Comparison of ENCODE assay signal across 12 cellular contexts in the genomic region with DNA sequence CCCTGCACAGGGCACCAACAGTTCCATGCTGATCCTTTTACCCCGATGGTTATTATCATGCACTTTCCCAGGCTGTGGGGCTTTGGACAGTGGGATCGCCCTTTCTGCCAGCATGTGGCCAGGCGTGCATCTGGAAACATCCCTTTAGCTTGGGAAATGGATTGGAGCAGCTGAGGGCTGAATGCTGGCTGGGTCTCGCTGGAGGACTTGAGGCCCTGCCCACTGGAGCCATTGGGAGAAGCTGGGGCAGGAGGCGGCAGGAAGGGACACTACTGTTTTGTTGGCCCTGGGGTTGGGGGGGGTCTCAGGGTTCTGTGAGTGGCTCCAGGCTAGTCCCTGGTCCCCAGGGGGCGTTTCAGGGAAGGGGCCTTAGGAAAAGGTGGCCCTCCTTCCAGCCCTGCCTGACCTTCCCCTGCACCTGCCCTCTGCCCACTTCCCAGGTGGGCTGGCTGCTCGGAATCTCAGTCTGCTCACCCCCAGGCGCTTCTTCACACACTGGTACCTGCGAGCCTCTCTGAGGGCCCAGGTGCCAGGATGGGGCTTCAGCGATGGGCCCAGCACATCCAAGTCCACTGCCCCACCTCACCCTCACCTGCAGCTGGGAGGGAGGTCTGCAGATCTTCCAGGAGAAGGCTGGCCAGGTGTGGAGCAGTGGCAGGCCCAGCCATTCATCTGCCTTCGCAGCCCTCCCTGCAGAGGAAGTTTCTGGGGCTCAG. TPM values are rescaled to one million over a fixed set of nuclear protein-coding genes. Genes with fewer than 3 reads are reported as not detected.
"Had no signal": no experiment of that assay in that cellular context is flagged by ENCODE, and none has a peak within 500 bp of the region (broad histone marks: within the 10 kb centered on the region; RNA-seq: fewer than 3 reads in every experiment).

No MANE protein-coding gene starts in this region.

- H3K9me3 Mint-ChIP-seq: activated naive CD4-positive, alpha-beta T cell treated with anti-CD3 and anti-CD28 coated beads, Interleukin-2, amount 50 U/mL, for 24 hours; central memory CD8-positive, alpha-beta T cell; T-helper 1 cell treated with Interleukin-12 subunit alpha and Interleukin-12 subunit beta and Interleukin-4 antibody, amounts not matched to agents 30 μg/mL and 1 μg/mL, for 36 hours; type B pancreatic cell had no signal

- DNase-seq: activated CD4-positive, CD25-positive, alpha-beta regulatory T cell; cortex of kidney; effector memory CD4-positive, alpha-beta T cell; gastrocnemius medialis; left ventricle myocardium superior; stimulated activated CD4-positive, alpha-beta T cell treated with anti-CD3 and anti-CD28 coated beads, Interleukin-1b, Interleukin-23, amount 100 ng/mL, for 48 hours; stimulated activated naive CD4-positive, alpha-beta T cell treated with Interleukin-2 at 50 U/mL for 16 hours had no signal

- H3K9me3 ChIP-seq: gastrocnemius medialis had no signal

- H3K27ac Mint-ChIP-seq: activated naive CD4-positive, alpha-beta T cell treated with anti-CD3 and anti-CD28 coated beads, Interleukin-2, amount 50 U/mL, for 24 hours; T-helper 1 cell treated with Interleukin-12 subunit alpha and Interleukin-12 subunit beta and Interleukin-4 antibody, amounts not matched to agents 30 μg/mL and 1 μg/mL, for 36 hours; type B pancreatic cell had no signal

- H3K4me3 ChIP-seq: gastrocnemius medialis had no signal

- H3K36me3 Mint-ChIP-seq: activated naive CD4-positive, alpha-beta T cell treated with anti-CD3 and anti-CD28 coated beads, Interleukin-2, amount 50 U/mL, for 24 hours; type B pancreatic cell had no signal

- H3K27me3 Mint-ChIP-seq: activated naive CD4-positive, alpha-beta T cell treated with anti-CD3 and anti-CD28 coated beads, Interleukin-2, amount 50 U/mL, for 24 hours; central memory CD8-positive, alpha-beta T cell; type B pancreatic cell had no signal

- H3K27ac ChIP-seq: gastrocnemius medialis had no signal

- ATAC-seq: gastrocnemius medialis had no signal

- H3K4me1 Mint-ChIP-seq: activated naive CD4-positive, alpha-beta T cell treated with anti-CD3 and anti-CD28 coated beads, Interleukin-2, amount 50 U/mL, for 24 hours had no signal

- FAIRE-seq: keratinocyte had no signal

- H3K4me3 Mint-ChIP-seq: activated naive CD4-positive, alpha-beta T cell treated with anti-CD3 and anti-CD28 coated beads, Interleukin-2, amount 50 U/mL, for 24 hours; central memory CD8-positive, alpha-beta T cell; T-helper 1 cell treated with Interleukin-12 subunit alpha and Interleukin-12 subunit beta and Interleukin-4 antibody, amounts not matched to agents 30 μg/mL and 1 μg/mL, for 36 hours; type B pancreatic cell had no signal

- H3K36me3 ChIP-seq: gastrocnemius medialis had no signal

- H3K4me1 ChIP-seq: gastrocnemius medialis had no signal

- H3K27me3 ChIP-seq: gastrocnemius medialis had no signal

RNA-seq across cellular contexts. Expression of a gene that starts 1.6 kb away (rescaled TPM):
- polyA plus RNA-seq: keratinocyte had no signal

RNA-seq across cellular contexts. Expression of a gene that starts 28.1 kb away (rescaled TPM):
- total RNA-seq: gastrocnemius medialis, left ventricle myocardium superior had no signal
- polyA plus RNA-seq: keratinocyte had no signal
